ENCODE assay signal across 1 cellular context in genomic region chr14:35158951-35159653, GRCh38.
TF ChIP-seq lines count a peak whose summit lies in the region.

No MANE protein-coding gene starts in this region.

TF ChIP-seq in HepG2, 621 proteins besides CTCF, POLR2A, EP300 and RAD21 (continued from another document and continues in another):
- TF ChIP-seq, protein P1, sequence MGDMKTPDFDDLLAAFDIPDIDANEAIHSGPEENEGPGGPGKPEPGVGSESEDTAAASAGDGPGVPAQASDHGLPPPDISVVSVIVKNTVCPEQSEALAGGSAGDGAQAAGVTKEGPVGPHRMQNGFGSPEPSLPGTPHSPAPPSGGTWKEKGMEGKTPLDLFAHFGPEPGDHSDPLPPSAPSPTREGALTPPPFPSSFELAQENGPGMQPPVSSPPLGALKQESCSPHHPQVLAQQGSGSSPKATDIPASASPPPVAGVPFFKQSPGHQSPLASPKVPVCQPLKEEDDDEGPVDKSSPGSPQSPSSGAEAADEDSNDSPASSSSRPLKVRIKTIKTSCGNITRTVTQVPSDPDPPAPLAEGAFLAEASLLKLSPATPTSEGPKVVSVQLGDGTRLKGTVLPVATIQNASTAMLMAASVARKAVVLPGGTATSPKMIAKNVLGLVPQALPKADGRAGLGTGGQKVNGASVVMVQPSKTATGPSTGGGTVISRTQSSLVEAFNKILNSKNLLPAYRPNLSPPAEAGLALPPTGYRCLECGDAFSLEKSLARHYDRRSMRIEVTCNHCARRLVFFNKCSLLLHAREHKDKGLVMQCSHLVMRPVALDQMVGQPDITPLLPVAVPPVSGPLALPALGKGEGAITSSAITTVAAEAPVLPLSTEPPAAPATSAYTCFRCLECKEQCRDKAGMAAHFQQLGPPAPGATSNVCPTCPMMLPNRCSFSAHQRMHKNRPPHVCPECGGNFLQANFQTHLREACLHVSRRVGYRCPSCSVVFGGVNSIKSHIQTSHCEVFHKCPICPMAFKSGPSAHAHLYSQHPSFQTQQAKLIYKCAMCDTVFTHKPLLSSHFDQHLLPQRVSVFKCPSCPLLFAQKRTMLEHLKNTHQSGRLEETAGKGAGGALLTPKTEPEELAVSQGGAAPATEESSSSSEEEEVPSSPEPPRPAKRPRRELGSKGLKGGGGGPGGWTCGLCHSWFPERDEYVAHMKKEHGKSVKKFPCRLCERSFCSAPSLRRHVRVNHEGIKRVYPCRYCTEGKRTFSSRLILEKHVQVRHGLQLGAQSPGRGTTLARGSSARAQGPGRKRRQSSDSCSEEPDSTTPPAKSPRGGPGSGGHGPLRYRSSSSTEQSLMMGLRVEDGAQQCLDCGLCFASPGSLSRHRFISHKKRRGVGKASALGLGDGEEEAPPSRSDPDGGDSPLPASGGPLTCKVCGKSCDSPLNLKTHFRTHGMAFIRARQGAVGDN (CRISPR knock-in tag; IDR thresholded peaks at IDR 0.05) = no peak
- TF ChIP-seq ZNF18 (CRISPR knock-in tag; IDR thresholded peaks at IDR 0.05; ENCODE audit: insufficient replicate concordance) (no peak), FOXP4 (CRISPR knock-in tag; IDR thresholded peaks at IDR 0.05) (no peak), PHF5A (CRISPR knock-in tag; IDR thresholded peaks at IDR 0.05; ENCODE audit: low read depth, unreplicated experiment) (no peak), FUBP1 (CRISPR knock-in tag; IDR thresholded peaks at IDR 0.05; ENCODE audit: borderline replicate concordance) (no peak), GABPB1 (CRISPR knock-in tag; IDR thresholded peaks at IDR 0.05) (no peak), ZBTB40 (IDR thresholded peaks at IDR 0.05) (no peak), ZBTB40 (CRISPR knock-in tag; IDR thresholded peaks at IDR 0.05) (no peak), BORCS8-MEF2B (CRISPR knock-in tag; IDR thresholded peaks at IDR 0.05) (no peak), SNAPC5 (CRISPR knock-in tag; IDR thresholded peaks at IDR 0.05; ENCODE audit: borderline replicate concordance) (0 out of 2 replicates have a peak, but pooled peaks have one; percentile 60), PITX1 (CRISPR knock-in tag; IDR thresholded peaks at IDR 0.05) (peak; percentile 43), ZNF775 (CRISPR knock-in tag; IDR thresholded peaks at IDR 0.05; ENCODE audit: borderline replicate concordance) (no peak), HOXA7 (CRISPR knock-in tag; IDR thresholded peaks at IDR 0.05) (no peak), ZNF224 (CRISPR knock-in tag; IDR thresholded peaks at IDR 0.05) (no peak), ZSCAN25 (CRISPR knock-in tag; IDR thresholded peaks at IDR 0.05) (no peak), WIZ (CRISPR knock-in tag; IDR thresholded peaks at IDR 0.05) (no peak), NR2C2 (CRISPR knock-in tag; IDR thresholded peaks at IDR 0.05; ENCODE audit: borderline replicate concordance) (0 out of 2 replicates have a peak, but pooled peaks have one; percentile 14), SP1 (IDR thresholded peaks at IDR 0.05) (no peak), SP1 (CRISPR knock-in tag; IDR thresholded peaks at IDR 0.05) (no peak), ZNF34 (CRISPR knock-in tag; IDR thresholded peaks at IDR 0.05; ENCODE audit: borderline replicate concordance) (no peak), RNF2 (conservative IDR thresholded peaks at IDR 0.05; ENCODE audit: low read depth) (no peak), FOXC1 (CRISPR knock-in tag; IDR thresholded peaks at IDR 0.05; ENCODE audit: borderline replicate concordance) (no peak), ZNF703 (CRISPR knock-in tag; IDR thresholded peaks at IDR 0.05; ENCODE audit: borderline replicate concordance) (no peak), MLLT10 (CRISPR knock-in tag; IDR thresholded peaks at IDR 0.05) (no peak), KDM5A (IDR thresholded peaks at IDR 0.05; ENCODE audit: borderline replicate concordance, low read length) (no peak), FOSL2 (CRISPR knock-in tag; IDR thresholded peaks at IDR 0.05) (0 out of 2 replicates have a peak, but pooled peaks have one; percentile 29)
- TF ChIP-seq, protein P2, sequence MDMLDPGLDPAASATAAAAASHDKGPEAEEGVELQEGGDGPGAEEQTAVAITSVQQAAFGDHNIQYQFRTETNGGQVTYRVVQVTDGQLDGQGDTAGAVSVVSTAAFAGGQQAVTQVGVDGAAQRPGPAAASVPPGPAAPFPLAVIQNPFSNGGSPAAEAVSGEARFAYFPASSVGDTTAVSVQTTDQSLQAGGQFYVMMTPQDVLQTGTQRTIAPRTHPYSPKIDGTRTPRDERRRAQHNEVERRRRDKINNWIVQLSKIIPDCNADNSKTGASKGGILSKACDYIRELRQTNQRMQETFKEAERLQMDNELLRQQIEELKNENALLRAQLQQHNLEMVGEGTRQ (IDR thresholded peaks at IDR 0.05; ENCODE audit: low read depth, low read length) = no peak
- TF ChIP-seq, protein P2 (CRISPR knock-in tag; IDR thresholded peaks at IDR 0.05; ENCODE audit: borderline replicate concordance) = no peak
- TF ChIP-seq, protein P3, sequence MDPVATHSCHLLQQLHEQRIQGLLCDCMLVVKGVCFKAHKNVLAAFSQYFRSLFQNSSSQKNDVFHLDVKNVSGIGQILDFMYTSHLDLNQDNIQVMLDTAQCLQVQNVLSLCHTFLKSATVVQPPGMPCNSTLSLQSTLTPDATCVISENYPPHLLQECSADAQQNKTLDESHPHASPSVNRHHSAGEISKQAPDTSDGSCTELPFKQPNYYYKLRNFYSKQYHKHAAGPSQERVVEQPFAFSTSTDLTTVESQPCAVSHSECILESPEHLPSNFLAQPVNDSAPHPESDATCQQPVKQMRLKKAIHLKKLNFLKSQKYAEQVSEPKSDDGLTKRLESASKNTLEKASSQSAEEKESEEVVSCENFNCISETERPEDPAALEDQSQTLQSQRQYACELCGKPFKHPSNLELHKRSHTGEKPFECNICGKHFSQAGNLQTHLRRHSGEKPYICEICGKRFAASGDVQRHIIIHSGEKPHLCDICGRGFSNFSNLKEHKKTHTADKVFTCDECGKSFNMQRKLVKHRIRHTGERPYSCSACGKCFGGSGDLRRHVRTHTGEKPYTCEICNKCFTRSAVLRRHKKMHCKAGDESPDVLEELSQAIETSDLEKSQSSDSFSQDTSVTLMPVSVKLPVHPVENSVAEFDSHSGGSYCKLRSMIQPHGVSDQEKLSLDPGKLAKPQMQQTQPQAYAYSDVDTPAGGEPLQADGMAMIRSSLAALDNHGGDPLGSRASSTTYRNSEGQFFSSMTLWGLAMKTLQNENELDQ (CRISPR knock-in tag; IDR thresholded peaks at IDR 0.05; ENCODE audit: borderline replicate concordance) = no peak
- TF ChIP-seq, protein P4, sequence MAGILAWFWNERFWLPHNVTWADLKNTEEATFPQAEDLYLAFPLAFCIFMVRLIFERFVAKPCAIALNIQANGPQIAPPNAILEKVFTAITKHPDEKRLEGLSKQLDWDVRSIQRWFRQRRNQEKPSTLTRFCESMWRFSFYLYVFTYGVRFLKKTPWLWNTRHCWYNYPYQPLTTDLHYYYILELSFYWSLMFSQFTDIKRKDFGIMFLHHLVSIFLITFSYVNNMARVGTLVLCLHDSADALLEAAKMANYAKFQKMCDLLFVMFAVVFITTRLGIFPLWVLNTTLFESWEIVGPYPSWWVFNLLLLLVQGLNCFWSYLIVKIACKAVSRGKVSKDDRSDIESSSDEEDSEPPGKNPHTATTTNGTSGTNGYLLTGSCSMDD (CRISPR knock-in tag; IDR thresholded peaks at IDR 0.05) = no peak
- TF ChIP-seq, protein P5, sequence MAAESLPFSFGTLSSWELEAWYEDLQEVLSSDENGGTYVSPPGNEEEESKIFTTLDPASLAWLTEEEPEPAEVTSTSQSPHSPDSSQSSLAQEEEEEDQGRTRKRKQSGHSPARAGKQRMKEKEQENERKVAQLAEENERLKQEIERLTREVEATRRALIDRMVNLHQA (CRISPR knock-in tag; IDR thresholded peaks at IDR 0.05) = no peak
